ENCODE assay signal across 20 cellular contexts in genomic region chr10:82267465-82267864, GRCh38.
DNase-seq lines count a peak whose midpoint lies in the region; ATAC-seq and TF ChIP-seq lines count a peak whose summit lies in the region.
"Had no signal": no experiment of that assay in that cellular context is flagged by ENCODE, and none has a peak within 500 bp of the region (broad histone marks: within the 10 kb centered on the region; RNA-seq: fewer than 3 reads in every experiment).

No MANE protein-coding gene starts in this region.

- intact Hi-C loops in mammary epithelial cell (cut with micrococcal nuclease) = loop anchor here (1.0 kb wide), 1 partner anchor 21 kb away; no protein-coding TSS in a partner anchor
- intact Hi-C loops in sciatic nerve (cut with DNase I) = no loop called here
- intact Hi-C loops in left colon (cut with DNase I, micrococcal nuclease) = no loop called here

- H3K9me3 ChIP-seq in MM.1S (replicated peaks; ENCODE audit: insufficient read depth, low read length) (no peaks in the 10 kb centered on the region), mammary epithelial cell (replicated peaks; ENCODE audit: insufficient read depth, low read length) (no peaks in the 10 kb centered on the region)
- H3K9me3 ChIP-seq: thoracic aorta had no signal

- ATAC-seq in sciatic nerve (no peak), left colon (no peak)
- ATAC-seq: naive thymus-derived CD4-positive, alpha-beta T cell; stimulated activated naive B cell treated with anti-CD40 and anti-IgM and Interleukin-4, amounts not matched to agents 10 μg/mL and 1 μg/mL and 100 μg/mL, for 72 hours had no signal

- H3K79me2 ChIP-seq in MM.1S (ENCODE audit: low read length) (no peaks in the 10 kb centered on the region), mammary epithelial cell (ENCODE audit: insufficient read depth, low read length) (no peaks in the 10 kb centered on the region)

- TF ChIP-seq CTCF in GM12865 (IDR thresholded peaks at IDR 0.05; ENCODE audit: insufficient read depth, low read depth, low read length, missing control alignments) = no peak
- TF ChIP-seq CTCF in MM.1S (IDR thresholded peaks at IDR 0.05; ENCODE audit: low read length) = no peak
- no peak for TF ChIP-seq CTCF in mammary epithelial cell (conservative IDR thresholded peaks at IDR 0.05 in 1 of 2, IDR thresholded peaks at IDR 0.05 in 1 of 2; ENCODE audit: extremely low read depth in 1 of 2, insufficient read depth in 1 of 2, low read depth in 1 of 2, low read length in 2 of 2)

- no peak overlapping the region for H3K4me3 ChIP-seq in GM12865 (ENCODE audit: low read depth, low read length)
- 0 out of 2 replicates have a peak overlapping the region, but pooled peaks have one; percentile 5 for H3K4me3 ChIP-seq in MM.1S (ENCODE audit: low read length)
- no peak overlapping the region for H3K4me3 ChIP-seq in mammary epithelial cell (replicated peaks in 1 of 3; ENCODE audit: insufficient read depth in 1 of 3, low read depth in 2 of 3, low read length in 3 of 3)
- H3K4me3 ChIP-seq: thoracic aorta had no signal

- H3K36me3 ChIP-seq in MM.1S (replicated peaks; ENCODE audit: insufficient read depth, low read length) (no peaks in the 10 kb centered on the region), mammary epithelial cell (ENCODE audit: insufficient read depth, low read length) (no peaks in the 10 kb centered on the region)
- H3K36me3 ChIP-seq: thoracic aorta had no signal

- H3K27ac ChIP-seq in MM.1S (ENCODE audit: low read length) (peak overlapping the region; percentile 20; the same call in 1 of the 2 replicates), mammary epithelial cell (ENCODE audit: insufficient read depth, low read depth, low read length) (peak overlapping the region; percentile 71)
- H3K27ac ChIP-seq: thoracic aorta had no signal

- no peaks in the 10 kb centered on the region for H4K20me1 ChIP-seq in MM.1S (ENCODE audit: insufficient read depth, low read length)
- H4K20me1 ChIP-seq in mammary epithelial cell (ENCODE audit: insufficient read depth, low read length) = no peaks in the 10 kb centered on the region

- DNase-seq in GM12865 (ENCODE audit: low read depth) (peak; percentile 21), MM.1S (peak; percentile 33), mammary epithelial cell (peak; percentile 57), putamen (ENCODE audit: low spot score) (peak; percentile 26), SIG-M5 (lab: John Stamatoyannopoulos, UW) (no peak), sciatic nerve (ENCODE audit: low spot score) (no peak), left colon (no peak), KBM-7 (no peak)
- DNase-seq: activated CD4-positive, alpha-beta T cell treated with anti-CD3 and anti-CD28 coated beads, Interleukin-2, amount 50 U/mL, for 1 hour; central memory CD4-positive, alpha-beta T cell; COR-L47; dermis blood vessel endothelial cell; DMS79; naive thymus-derived CD4-positive, alpha-beta T cell; NCI-H510A; retina; stimulated activated CD4-positive, alpha-beta T cell treated with anti-CD3 and anti-CD28 coated beads, Interleukin-12 subunit alpha, Interleukin-12 subunit beta, amount 100 ng/mL, for 4 hours; stimulated activated CD4-positive, alpha-beta T cell treated with anti-CD3 and anti-CD28 coated beads, Interleukin-4, amount 100 ng/mL, for 24 hours; stimulated activated naive B cell treated with anti-CD40 and anti-IgM and Interleukin-4, amounts not matched to agents 10 μg/mL and 1 μg/mL and 100 μg/mL, for 72 hours had no signal

- dilution Hi-C loops in mammary epithelial cell (cut with HindIII; ENCODE audit: low sequenced_read_pairs) = no loop called here

- no TSS peak for BruUV-seq in mammary epithelial cell (replicated peaks; lab: Mats Ljungman, UMichigan)

- CTCF ChIA-PET in mammary epithelial cell (lab: Charles Lee; ENCODE audit: low non-redundant PET) = interaction anchor here (0.6 kb wide), 1 partner anchor 48 kb away, joined by 6 read pairs; no protein-coding TSS in a partner anchor

- H2AFZ ChIP-seq in MM.1S (ENCODE audit: low read length) = no peak overlapping the region
- H2AFZ ChIP-seq in mammary epithelial cell (ENCODE audit: low read depth, low read length) = peak overlapping the region; percentile 69

- peaks cover 21% of the 10 kb centered on the region for H3F3A ChIP-seq in MM.1S (ENCODE audit: insufficient read depth, low read length)

- peaks cover 33% of the 10 kb centered on the region for H3K4me1 ChIP-seq in MM.1S (ENCODE audit: low read length)
- peaks cover 33% of the 10 kb centered on the region for H3K4me1 ChIP-seq in mammary epithelial cell (ENCODE audit: insufficient read depth, low read length)

- peak overlapping the region; percentile 64 for H3K4me2 ChIP-seq in MM.1S (ENCODE audit: low read depth, low read length)
- peak overlapping the region; percentile 46 for H3K4me2 ChIP-seq in mammary epithelial cell (ENCODE audit: insufficient read depth, low read depth, low read length)

- in situ Hi-C loops in mammary epithelial cell (cut with MboI; ENCODE audit: low sequenced_read_pairs in 2 of 2) (no loop called here), KBM-7 (cut with MboI; ENCODE audit: low pct_unique_long_range_greater_than_20kb, low sequenced_read_pairs) (no loop called here)

- no peaks in the 10 kb centered on the region for H3K9me2 ChIP-seq in MM.1S (replicated peaks; ENCODE audit: insufficient read depth, low read length)

- no peaks in the 10 kb centered on the region for H3K27me3 ChIP-seq in MM.1S (replicated peaks; ENCODE audit: insufficient read depth, low read length)
- no peaks in the 10 kb centered on the region for H3K27me3 ChIP-seq in mammary epithelial cell (ENCODE audit: insufficient read depth, low read length)

- H3K9ac ChIP-seq in MM.1S (ENCODE audit: low read length) (no peak overlapping the region), mammary epithelial cell (ENCODE audit: insufficient read depth, low read length) (no peak overlapping the region)

- 0% methylated on average over 2 of the region's 2 CpGs for WGBS in mammary epithelial cell (ENCODE audit: low coverage, missing lambda C conversion rate)

Comparison
In these comparisons a context has a peak if more than half of its experiments do, and no peak if none do; other contexts are left out.
1. DNase-seq: peak in GM12865 (single experiment), MM.1S (single experiment), mammary epithelial cell (single experiment) and putamen (single experiment); none in SIG-M5 (single experiment), sciatic nerve (single experiment), left colon (0 of 2) and KBM-7 (single experiment).